Comparison of ENCODE assay signal across 8 cellular contexts in genomic region chr7:55019691-55020480, GRCh38. TPM values are rescaled to one million over a fixed set of nuclear protein-coding genes. Genes with fewer than 3 reads are reported as not detected.
A peak's percentile ranks its signal among the peaks of the same experiment; 100 is the strongest.
DNase-seq lines count a peak whose midpoint lies in the region; ATAC-seq and TF ChIP-seq lines count a peak whose summit lies in the region.

No MANE protein-coding gene starts in this region.

- no peaks in the 10 kb centered on the region for H3K27me3 ChIP-seq in right lobe of liver

- H3K9me3 Mint-ChIP-seq in chondrocyte (ENCODE audit: low read depth) = no peaks in the 10 kb centered on the region

- H3K4me1 ChIP-seq in right lobe of liver (peaks cover 0 to 18% (median 4%) of the 10 kb centered on the region in 4 donors), urinary bladder (ENCODE audit: insufficient read depth) (no peaks in the 10 kb centered on the region)

- no peaks in the 10 kb centered on the region for H3K9me3 ChIP-seq in right lobe of liver

- WGBS in right lobe of liver (ENCODE audit: insufficient coverage, low coverage, low lambda C conversion rate, missing lambda C conversion rate) = 2% methylated on average over 25 of the region's 78 CpGs
- 1% methylated on average over 78 of the region's 78 CpGs for WGBS in urinary bladder

- peak overlapping the region; percentile 70 for H3K4me3 Mint-ChIP-seq in chondrocyte (ENCODE audit: unreplicated experiment)

- H3K27ac Mint-ChIP-seq in chondrocyte (ENCODE audit: unreplicated experiment) = no peak overlapping the region

- H3K36me3 ChIP-seq in right lobe of liver (no peaks in the 10 kb centered on the region), urinary bladder (ENCODE audit: insufficient read depth) (no peaks in the 10 kb centered on the region)

- intact Hi-C loops in right lobe of liver (cut with DNase I) = loop anchor here in 1 of 2 donors (5.0 kb wide), 1 partner anchor 57 kb away; no protein-coding TSS in a partner anchor

- TF ChIP-seq POLR2A in right lobe of liver (IDR thresholded peaks at IDR 0.05) = no peak

- no peaks in the 10 kb centered on the region for H3K36me3 Mint-ChIP-seq in chondrocyte (ENCODE audit: low read depth)

- DNase-seq in NCI-H2171 treated with DMSO at 0.1 percent for 48 hours (lab: John Stamatoyannopoulos, UW) = peak; percentile 19
- no peak for DNase-seq in NCI-H2171 (lab: John Stamatoyannopoulos, UW)
- peak; percentile 90 for DNase-seq in chondrocyte (ENCODE audit: low spot score)
- peak; percentile 35 to 64 (median 56) for DNase-seq in right lobe of liver
- DNase-seq in stimulated activated CD4-positive, alpha-beta T cell treated with anti-CD3 and anti-CD28 coated beads, Interleukin-12 subunit alpha, Interleukin-12 subunit beta, amount 100 ng/mL, for 4 hours = no peak
- no peak for DNase-seq in NCI-H524 treated with DMSO at 0.1 percent for 48 hours (lab: John Stamatoyannopoulos, UW)
- no peak for DNase-seq in NCI-H146 (lab: John Stamatoyannopoulos, UW)

- peak; percentile 33 for TF ChIP-seq CTCF in chondrocyte (IDR thresholded peaks at IDR 0.05)
- TF ChIP-seq CTCF in right lobe of liver (IDR thresholded peaks at IDR 0.05) = no peak

- no peaks in the 10 kb centered on the region for H3K27me3 Mint-ChIP-seq in chondrocyte (ENCODE audit: low read depth)

- peaks cover 38% of the 10 kb centered on the region for H3K4me1 Mint-ChIP-seq in chondrocyte (ENCODE audit: low read depth)

- H3K4me3 ChIP-seq in right lobe of liver = peak overlapping the region; percentile 66 to 82 (median 79)
- peak overlapping the region; percentile 79 for H3K4me3 ChIP-seq in urinary bladder (ENCODE audit: low read depth, low read length)

- H3K27ac ChIP-seq in right lobe of liver = peak overlapping the region; percentile 94 to 99 (median 98)
- peak overlapping the region; percentile 91 for H3K27ac ChIP-seq in urinary bladder (ENCODE audit: low read depth)

- ATAC-seq in right lobe of liver = peak; percentile 3 to 28 (median 16)

RNA-seq across cellular contexts. Expression of gene EGFR, which starts 1.1 kb away (rescaled TPM):
- total RNA-seq in chondrocyte = 13.6 to 27.4 TPM (median 25.5 TPM) in 3 replicates
- 100 to 1,000 TPM in 1 of 6 experiments, 10 to 100 TPM in 5; 59.3 to 127 (median 93.7) TPM for total RNA-seq in right lobe of liver
- 28.2 TPM for total RNA-seq in urinary bladder
- 16.4 TPM for polyA plus RNA-seq in urinary bladder

Comparison
In these comparisons a context has a peak if more than half of its experiments do, and no peak if none do; other contexts are left out.
1. DNase-seq: peak in NCI-H2171 treated with DMSO at 0.1 percent for 48 hours (single experiment), chondrocyte (single experiment) and right lobe of liver (3 of 3); none in NCI-H2171 (single experiment), stimulated activated CD4-positive, alpha-beta T cell treated with anti-CD3 and anti-CD28 coated beads, Interleukin-12 subunit alpha, Interleukin-12 subunit beta, amount 100 ng/mL, for 4 hours (single experiment), NCI-H524 treated with DMSO at 0.1 percent for 48 hours (single experiment) and NCI-H146 (single experiment).